Comparison of ENCODE assay signal across 13 cellular contexts in the genomic region with DNA sequence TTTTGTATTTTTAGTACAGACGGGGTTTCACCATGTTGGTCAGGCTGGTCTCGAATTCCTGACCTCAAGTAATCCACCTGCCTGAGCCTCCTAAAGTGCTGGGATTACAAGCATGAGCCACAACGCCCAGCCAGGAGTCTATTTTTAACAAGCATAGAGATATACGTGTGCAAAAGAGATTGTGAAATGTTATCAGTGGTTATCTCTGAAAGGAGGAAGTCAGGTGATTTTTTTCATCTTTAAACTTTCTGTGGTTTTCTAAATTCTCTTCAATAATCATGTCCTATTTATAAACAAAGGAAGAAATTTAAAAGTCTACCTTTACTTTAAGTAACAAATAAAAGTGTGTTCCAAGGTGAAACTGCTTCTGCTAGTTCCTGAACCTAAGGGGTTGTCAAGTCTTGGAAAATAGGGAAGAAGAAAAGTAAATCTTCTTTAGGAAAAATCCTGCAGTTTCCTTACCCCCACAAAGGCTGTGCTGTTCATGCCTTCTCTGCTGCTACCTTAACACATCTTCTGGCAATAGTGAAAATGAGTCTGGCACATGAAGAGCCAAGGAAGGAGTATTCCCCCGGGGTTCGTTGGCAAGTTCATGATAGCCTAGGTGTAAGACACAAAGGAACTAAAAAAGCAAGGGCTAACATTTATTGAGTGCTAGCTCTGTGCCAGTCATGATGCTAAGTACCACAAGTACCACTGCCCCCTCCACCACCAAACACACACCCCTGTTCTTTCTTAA. TPM values are rescaled to one million over a fixed set of nuclear protein-coding genes. Genes with fewer than 3 reads are reported as not detected.
A peak's percentile ranks its signal among the peaks of the same experiment; 100 is the strongest.
DNase-seq lines count a peak whose midpoint lies in the region; ATAC-seq and TF ChIP-seq lines count a peak whose summit lies in the region.
"Had no signal": no experiment of that assay in that cellular context is flagged by ENCODE, and none has a peak within 500 bp of the region (broad histone marks: within the 10 kb centered on the region; RNA-seq: fewer than 3 reads in every experiment).

No MANE protein-coding gene starts in this region.

- H3K9ac ChIP-seq in H9 (ENCODE audit: extremely low read depth, insufficient read length, low read length): no peak overlapping the region

- H4K8ac ChIP-seq in H9 (replicated peaks; ENCODE audit: insufficient read length, low read depth, low read length): no peak overlapping the region

- H3K36me3 Mint-ChIP-seq in IgD-negative memory B cell: peaks cover 2% of the 10 kb centered on the region
- H3K36me3 Mint-ChIP-seq in effector memory CD8-positive, alpha-beta T cell (ENCODE audit: insufficient read depth): no peaks in the 10 kb centered on the region
- peaks cover 32 to 39% (median 33%) of the 10 kb centered on the region in 3 experiments for H3K36me3 Mint-ChIP-seq in H9 (ENCODE audit: insufficient read depth in 1 of 3, low read depth in 3 of 3)

- H3K4me1 ChIP-seq in H9 (ENCODE audit: insufficient read depth, low read length): no peaks in the 10 kb centered on the region

- no peak overlapping the region for H2AK5ac ChIP-seq in H9 (ENCODE audit: insufficient read length, low read length)

- H3K4me2 ChIP-seq in H9 (ENCODE audit: insufficient read depth, insufficient read length, low read length): no peak overlapping the region

- H2BK15ac ChIP-seq in H9 (ENCODE audit: low read depth, low read length): no peak overlapping the region

- peak; percentile 64 for DNase-seq in GM12865 (ENCODE audit: low read depth)
- no peak for DNase-seq in effector memory CD8-positive, alpha-beta T cell
- no peak for DNase-seq in H9
- DNase-seq in posterior cingulate gyrus: no peak
- DNase-seq in activated CD4-positive, alpha-beta T cell treated with anti-CD3 and anti-CD28 coated beads, Interleukin-2, amount 50 U/mL, for 1 hour: no peak
- DNase-seq in activated T-cell treated with anti-CD3 and anti-CD28 coated beads for 4 hours: no peak
- DNase-seq: Calu3; NCI-H1694; stimulated activated CD4-positive, alpha-beta T cell treated with anti-CD3 and anti-CD28 coated beads, Interleukin-4, amount 100 ng/mL, for 4 hours; WERI-Rb-1 had no signal

- ATAC-seq in GM21723 (IDR thresholded peaks at IDR 0.05; ENCODE audit: unreplicated experiment): peak; percentile 87
- peak; percentile 47 for ATAC-seq in effector memory CD8-positive, alpha-beta T cell (replicated peaks)
- ATAC-seq: activated naive CD4-positive, alpha-beta T cell treated with anti-CD3 and anti-CD28 coated beads, Interleukin-2, amount 50 U/mL, for 72 hours had no signal

- H3K23me2 ChIP-seq in H9 (ENCODE audit: insufficient read length, low read depth, low read length, poor library complexity, severe bottlenecking): no peaks in the 10 kb centered on the region

- H3K27me3 Mint-ChIP-seq in IgD-negative memory B cell (no peaks in the 10 kb centered on the region), H9 (ENCODE audit: low read depth) (peaks cover 3% of the 10 kb centered on the region)
- H3K27me3 Mint-ChIP-seq in effector memory CD8-positive, alpha-beta T cell: peaks cover 10 to 26% of the 10 kb centered on the region in 2 donors

- intact Hi-C loops in posterior cingulate gyrus (cut with DNase I): no loop called here

- no peak overlapping the region for H2BK20ac ChIP-seq in H9 (ENCODE audit: low read depth, low read length, poor library complexity, severe bottlenecking)

- no peaks in the 10 kb centered on the region for H3K79me2 ChIP-seq in H9 (ENCODE audit: insufficient read depth, low read length)

- no peaks in the 10 kb centered on the region for H3K79me1 ChIP-seq in H9 (ENCODE audit: insufficient read depth, low read depth, low read length, poor library complexity, severe bottlenecking)

- no peak overlapping the region for H2AFZ ChIP-seq in H9 (ENCODE audit: low read length)

- H4K5ac ChIP-seq in H9 (ENCODE audit: insufficient read length, low read depth, low read length): no peak overlapping the region

- H2BK5ac ChIP-seq in H9 (ENCODE audit: insufficient read length, low read length): no peak overlapping the region

- WGBS in H9 (ENCODE audit: extremely low coverage, insufficient read length, low lambda C conversion rate): no CpG with 5 or more reads among the region's 6 CpGs

- H3K4ac ChIP-seq in H9 (ENCODE audit: low read depth, low read length): no peak overlapping the region

- no peak for TF ChIP-seq CTCF in GM12865 (IDR thresholded peaks at IDR 0.05; ENCODE audit: insufficient read depth, low read depth, low read length, missing control alignments)
- TF ChIP-seq CTCF in H9 (conservative IDR thresholded peaks at IDR 0.05): no peak

- H3K9me3 Mint-ChIP-seq in IgD-negative memory B cell: peaks cover 5 to 9% (median 7%) of the 10 kb centered on the region in 3 donors
- peaks cover 8 to 20% of the 10 kb centered on the region in 2 donors for H3K9me3 Mint-ChIP-seq in effector memory CD8-positive, alpha-beta T cell
- peaks cover 35 to 36% of the 10 kb centered on the region in 2 experiments for H3K9me3 Mint-ChIP-seq in H9

- H3K56ac ChIP-seq in H9 (ENCODE audit: insufficient read length, low read depth, low read length): no peak overlapping the region

- H3K4me3 Mint-ChIP-seq in IgD-negative memory B cell (peak overlapping the region in 3 of 4 donors; percentile 41 to 90 (median 90)), H9 (no peak overlapping the region)
- peak overlapping the region in 1 of 2 donors; percentile 28 for H3K4me3 Mint-ChIP-seq in effector memory CD8-positive, alpha-beta T cell

- no peak overlapping the region for H3K18ac ChIP-seq in H9 (ENCODE audit: insufficient read length, low read depth, low read length)

- no peak overlapping the region for H3K4me3 ChIP-seq in GM12865 (ENCODE audit: low read depth, low read length)

- H3K23ac ChIP-seq in H9 (ENCODE audit: insufficient read length, low read depth, low read length): no peak overlapping the region

- H4K20me1 ChIP-seq in H9 (ENCODE audit: control insufficient read depth, insufficient read depth, insufficient read length): no peaks in the 10 kb centered on the region

- no peak overlapping the region for H3T11ph ChIP-seq in H9 (ENCODE audit: low read length)

- H3K27me3 ChIP-seq in H9 (ENCODE audit: insufficient read depth, low read length): no peaks in the 10 kb centered on the region

- H2BK12ac ChIP-seq in H9 (ENCODE audit: insufficient read length, low read depth, low read length): no peak overlapping the region

- H3K4me1 Mint-ChIP-seq in IgD-negative memory B cell (peaks cover 21 to 29% (median 27%) of the 10 kb centered on the region in 3 donors), H9 (no peaks in the 10 kb centered on the region)
- H3K4me1 Mint-ChIP-seq in effector memory CD8-positive, alpha-beta T cell (ENCODE audit: low read depth in 2 of 2): peaks cover 0 to 3% of the 10 kb centered on the region in 2 donors

- H3K27ac ChIP-seq in H9 (ENCODE audit: insufficient read length, low read depth, low read length): no peak overlapping the region
- H3K27ac ChIP-seq: WERI-Rb-1 had no signal

- no peak overlapping the region for H3K14ac ChIP-seq in H9 (ENCODE audit: insufficient read depth, low read length)

- H3K27ac Mint-ChIP-seq in IgD-negative memory B cell (peak overlapping the region; percentile 63 to 84 (median 68)), H9 (no peak overlapping the region)
- peak overlapping the region; percentile 52 to 63 for H3K27ac Mint-ChIP-seq in effector memory CD8-positive, alpha-beta T cell
- H3K27ac Mint-ChIP-seq: activated naive CD4-positive, alpha-beta T cell treated with anti-CD3 and anti-CD28 coated beads, Interleukin-2, amount 50 U/mL, for 72 hours had no signal

- no peak overlapping the region for H2BK120ac ChIP-seq in H9 (ENCODE audit: low read depth, low read length, poor library complexity, severe bottlenecking)

- no peaks in the 10 kb centered on the region for H3K9me3 ChIP-seq in H9 (ENCODE audit: control insufficient read depth, low read depth, low read length)

- H4K91ac ChIP-seq in H9 (ENCODE audit: insufficient read length, low read depth, low read length): no peak overlapping the region

RNA-seq across cellular contexts. Expression of gene CYP26A1, which starts 51.1 kb away (rescaled TPM):
- not detected for polyA plus RNA-seq in IgD-negative memory B cell
- 70.4 and 72.1 TPM in 2 replicates for total RNA-seq in H9 (2021)

Comparison
In these comparisons a context has a peak if more than half of its experiments do, and no peak if none do; other contexts are left out.
1. H3K27ac Mint-ChIP-seq: peak in IgD-negative memory B cell (3 of 3) and effector memory CD8-positive, alpha-beta T cell (2 of 2); none in H9 (0 of 3).
2. H3K4me3 Mint-ChIP-seq: peak in IgD-negative memory B cell (3 of 4); none in H9 (0 of 2).